1 cellular context compared by ENCODE assay signal in genomic region chr3:133883657-133884546, GRCh38.
TF ChIP-seq lines count a peak whose summit lies in the region.

No MANE protein-coding gene starts in this region.

TF ChIP-seq in K562, 482 proteins besides CTCF, POLR2A, EP300 and RAD21 (continued from another document):
- TF ChIP-seq AFF4 (CRISPR knock-in tag; IDR thresholded peaks at IDR 0.05) (no peak), RBM22 (IDR thresholded peaks at IDR 0.05; ENCODE audit: low read depth, low read length, poor library complexity, severe bottlenecking) (no peak), ZKSCAN8 (CRISPR knock-in tag; IDR thresholded peaks at IDR 0.05) (no peak), POLR2B (IDR thresholded peaks at IDR 0.05; ENCODE audit: low read depth, partially characterized antibody) (no peak), TFE3 (CRISPR knock-in tag; IDR thresholded peaks at IDR 0.05) (no peak)
